In genomic region chr1:154141240-154141639, GRCh38 we compare ENCODE assay signal across 21 cellular contexts. TPM values are rescaled to one million over a fixed set of nuclear protein-coding genes. Genes with fewer than 3 reads are reported as not detected.
DNase-seq lines count a peak whose midpoint lies in the region; ATAC-seq, FAIRE-seq and TF ChIP-seq lines count a peak whose summit lies in the region.
"Had no signal": no experiment of that assay in that cellular context is flagged by ENCODE, and none has a peak within 500 bp of the region (broad histone marks: within the 10 kb centered on the region; RNA-seq: fewer than 3 reads in every experiment).

No MANE protein-coding gene starts in this region.

- H3K9me3 ChIP-seq in K562 (replicated peaks; ENCODE audit: control insufficient read depth, insufficient read depth, low read depth, low read length), result no peaks in the 10 kb centered on the region
- H3K9me3 ChIP-seq in CD8-positive, alpha-beta T cell (ENCODE audit: low read length), result no peaks in the 10 kb centered on the region
- H3K9me3 ChIP-seq: Peyer's patch, SJSA1, upper lobe of right lung had no signal

- H3K27me3 ChIP-seq in K562 (ENCODE audit: control insufficient read depth in 2 of 2, insufficient read depth in 2 of 2, low read length in 2 of 2), result no peaks in the 10 kb centered on the region
- H3K27me3 ChIP-seq in CD8-positive, alpha-beta T cell (ENCODE audit: insufficient read depth, low read length), result no peaks in the 10 kb centered on the region
- H3K27me3 ChIP-seq: Peyer's patch, SJSA1, upper lobe of right lung had no signal

- ATAC-seq in K562 (no peak), left lobe of liver (peak; percentile 90), GM19397 (IDR thresholded peaks at IDR 0.05; ENCODE audit: unreplicated experiment) (no peak)
- ATAC-seq in activated T-cell treated with anti-CD3 and anti-CD28 coated beads, Interleukin-2, amount 50 U/mL, for 4 hours, result no peak
- ATAC-seq in CD8-positive, alpha-beta T cell, result no peak
- ATAC-seq: left ventricle myocardium superior, upper lobe of right lung had no signal

- H3K27ac Mint-ChIP-seq in CD8-positive, alpha-beta T cell, result no peak overlapping the region
- H3K27ac Mint-ChIP-seq: activated naive CD8-positive, alpha-beta T cell treated with anti-CD3 and anti-CD28 coated beads, Interleukin-2, amount 10 ng/mL, durations not matched to agents 7 days and 5 days; activated T-helper 2 cell treated with anti-CD3 and anti-CD28 coated beads, Interferon-gamma antibody, Interleukin-2, Interleukin-4, amounts not matched to agents 10 μg/mL and 5 μg/mL and 100 μg/mL, durations not matched to agents 14 hours and 24 hours and 36 hours; T-helper 1 cell treated with Interleukin-12 subunit alpha and Interleukin-12 subunit beta and Interleukin-4 antibody, amounts not matched to agents 30 μg/mL and 1 μg/mL, for 36 hours had no signal

- no peaks in the 10 kb centered on the region for H3K36me3 ChIP-seq in K562 (ENCODE audit: control insufficient read depth, insufficient read depth, low read length)
- H3K36me3 ChIP-seq in CD8-positive, alpha-beta T cell (ENCODE audit: insufficient read depth, low read length), result no peaks in the 10 kb centered on the region
- H3K36me3 ChIP-seq: Peyer's patch, SJSA1, upper lobe of right lung had no signal

- in situ Hi-C loops in K562 (cut with MboI), result no loop called here

- no peak overlapping the region for H3K4me3 Mint-ChIP-seq in activated T-cell treated with anti-CD3 and anti-CD28 coated beads, Interleukin-2, amount 50 U/mL, for 4 hours
- H3K4me3 Mint-ChIP-seq in CD8-positive, alpha-beta T cell, result no peak overlapping the region
- H3K4me3 Mint-ChIP-seq: activated naive CD8-positive, alpha-beta T cell treated with anti-CD3 and anti-CD28 coated beads, Interleukin-2, amount 10 ng/mL, durations not matched to agents 7 days and 5 days; T-helper 1 cell treated with Interleukin-12 subunit alpha and Interleukin-12 subunit beta and Interleukin-4 antibody, amounts not matched to agents 30 μg/mL and 1 μg/mL, for 36 hours had no signal

- peaks cover 5% of the 10 kb centered on the region for H3K4me1 Mint-ChIP-seq in activated T-cell treated with anti-CD3 and anti-CD28 coated beads, Interleukin-2, amount 50 U/mL, for 4 hours (ENCODE audit: low read depth)
- H3K4me1 Mint-ChIP-seq in CD8-positive, alpha-beta T cell (ENCODE audit: low read depth), result no peaks in the 10 kb centered on the region
- H3K4me1 Mint-ChIP-seq: activated naive CD8-positive, alpha-beta T cell treated with anti-CD3 and anti-CD28 coated beads, Interleukin-2, amount 10 ng/mL, durations not matched to agents 7 days and 5 days had no signal

- H3K27me3 Mint-ChIP-seq in activated T-cell treated with anti-CD3 and anti-CD28 coated beads, Interleukin-2, amount 50 U/mL, for 4 hours (ENCODE audit: low read depth), result no peaks in the 10 kb centered on the region
- H3K27me3 Mint-ChIP-seq in CD8-positive, alpha-beta T cell (ENCODE audit: low read depth), result no peaks in the 10 kb centered on the region
- H3K27me3 Mint-ChIP-seq: activated naive CD8-positive, alpha-beta T cell treated with anti-CD3 and anti-CD28 coated beads, Interleukin-2, amount 10 ng/mL, durations not matched to agents 7 days and 5 days had no signal

- H3K27ac ChIP-seq in K562 (ENCODE audit: extremely low read depth, low read depth, low read length), result no peak overlapping the region
- no peak overlapping the region for H3K27ac ChIP-seq in CD8-positive, alpha-beta T cell (ENCODE audit: low read depth, low read length)
- H3K27ac ChIP-seq: Peyer's patch, SJSA1, upper lobe of right lung had no signal

- no TSS peak for BruUV-seq in K562 (replicated peaks; lab: Mats Ljungman, UMichigan)

- no peak for TF ChIP-seq POLR2A in K562 (conservative IDR thresholded peaks at IDR 0.05)

- no peaks in the 10 kb centered on the region for H3K9me3 Mint-ChIP-seq in activated T-cell treated with anti-CD3 and anti-CD28 coated beads, Interleukin-2, amount 50 U/mL, for 4 hours
- no peaks in the 10 kb centered on the region for H3K9me3 Mint-ChIP-seq in CD8-positive, alpha-beta T cell
- H3K9me3 Mint-ChIP-seq: activated naive CD8-positive, alpha-beta T cell treated with anti-CD3 and anti-CD28 coated beads, Interleukin-2, amount 10 ng/mL, durations not matched to agents 7 days and 5 days; activated T-helper 2 cell treated with anti-CD3 and anti-CD28 coated beads, Interferon-gamma antibody, Interleukin-2, Interleukin-4, amounts not matched to agents 10 μg/mL and 5 μg/mL and 100 μg/mL, durations not matched to agents 14 hours and 24 hours and 36 hours; T-helper 1 cell treated with Interleukin-12 subunit alpha and Interleukin-12 subunit beta and Interleukin-4 antibody, amounts not matched to agents 30 μg/mL and 1 μg/mL, for 36 hours had no signal

- POLR2A ChIA-PET in K562 (lab: Yijun Ruan, JAX), result no interaction called here
- POLR2A ChIA-PET in CD8-positive, alpha-beta T cell (lab: Charles Lee), result no interaction called here

- no peak overlapping the region for H3K4me2 ChIP-seq in K562 (ENCODE audit: insufficient read depth, low read length)

- DNase-seq in AG10803 (ENCODE audit: low read depth) (peak; percentile 51), LNCaP clone FGC (ENCODE audit: low read depth) (peak; percentile 96), K562 (ENCODE audit: extremely low read depth in 1 of 4, low spot score in 3 of 4) (no peak), left lobe of liver (ENCODE audit: low spot score) (peak; percentile 52), HUDEP-2 (lab: John Stamatoyannopoulos, UW; ENCODE audit: unreplicated experiment in 76 of 76) (no peak)
- DNase-seq in activated T-cell treated with anti-CD3 and anti-CD28 coated beads, Interleukin-2, amount 50 U/mL, for 4 hours, result no peak
- no peak for DNase-seq in CD8-positive, alpha-beta T cell
- DNase-seq: ACHN; activated CD8-positive, alpha-beta memory T cell treated with anti-CD3 and anti-CD28 coated beads, Interleukin-2, amount 50 U/mL, for 4 hours; activated naive CD8-positive, alpha-beta T cell treated with anti-CD3 and anti-CD28 coated beads, Interleukin-2, amount 10 ng/mL, durations not matched to agents 7 days and 5 days; H7; left ventricle myocardium superior; NCI-H1092 treated with DMSO at 0.1 percent for 48 hours; NCI-H2029 treated with DMSO at 0.1 percent for 48 hours; Peyer's patch; upper lobe of right lung had no signal

- peaks cover 0 to 3% of the 10 kb centered on the region in 2 experiments; a peak in 2 of 5 replicates for H3K4me1 ChIP-seq in K562 (replicated peaks in 1 of 2; ENCODE audit: control insufficient read depth in 2 of 2, insufficient read depth in 2 of 2, low read length in 2 of 2)
- H3K4me1 ChIP-seq in CD8-positive, alpha-beta T cell (ENCODE audit: insufficient read depth, low read length), result no peaks in the 10 kb centered on the region
- H3K4me1 ChIP-seq: Peyer's patch, SJSA1, upper lobe of right lung had no signal

- WGBS in K562 (ENCODE audit: insufficient coverage, low coverage, missing lambda C conversion rate), result 23% methylated on average over 3 of the region's 3 CpGs

- intact Hi-C loops in K562 (cut with micrococcal nuclease), result no loop called here
- intact Hi-C loops in CD8-positive, alpha-beta T cell (cut with DNase I, micrococcal nuclease), result no loop called here

- H3K9me1 ChIP-seq in K562 (ENCODE audit: control insufficient read depth, insufficient read depth, low read length), result no peaks in the 10 kb centered on the region

- peak overlapping the region; percentile 34 for H2AFZ ChIP-seq in K562 (ENCODE audit: low read depth, low read length)

- CTCF ChIA-PET in K562 (lab: Yijun Ruan, JAX; ENCODE audit: low intra/inter-chr PET ratio), result no interaction called here
- CTCF ChIA-PET in CD8-positive, alpha-beta T cell (lab: Charles Lee), result no interaction called here

- TF ChIP-seq RAD21 in K562 (CRISPR knock-in tag; conservative IDR thresholded peaks at IDR 0.05 in 1 of 2, IDR thresholded peaks at IDR 0.05 in 1 of 2), result no peak

- H3K9ac ChIP-seq in K562 (ENCODE audit: insufficient read depth in 1 of 2, low read depth in 2 of 2, low read length in 2 of 2), result no peak overlapping the region

- no peaks in the 10 kb centered on the region for H3K79me2 ChIP-seq in K562 (ENCODE audit: control insufficient read depth, insufficient read depth, low read length)

- TF ChIP-seq EP300 in K562 (IDR thresholded peaks at IDR 0.05; ENCODE audit: low read length), result no peak

- no peak for FAIRE-seq in K562 (lab: Jason Lieb, UNC)

- H3K36me3 Mint-ChIP-seq in activated T-cell treated with anti-CD3 and anti-CD28 coated beads, Interleukin-2, amount 50 U/mL, for 4 hours (ENCODE audit: insufficient read depth), result no peaks in the 10 kb centered on the region
- no peaks in the 10 kb centered on the region for H3K36me3 Mint-ChIP-seq in CD8-positive, alpha-beta T cell
- H3K36me3 Mint-ChIP-seq: activated naive CD8-positive, alpha-beta T cell treated with anti-CD3 and anti-CD28 coated beads, Interleukin-2, amount 10 ng/mL, durations not matched to agents 7 days and 5 days had no signal

- no peak for TF ChIP-seq CTCF in AG10803 (conservative IDR thresholded peaks at IDR 0.05; ENCODE audit: low read length)
- no peak for TF ChIP-seq CTCF in LNCaP clone FGC (IDR thresholded peaks at IDR 0.05; ENCODE audit: control insufficient read depth, extremely low read depth, insufficient read depth)
- TF ChIP-seq CTCF in K562 (IDR thresholded peaks at IDR 0.05 in 2 of 3, conservative IDR thresholded peaks at IDR 0.05 in 1 of 3; ENCODE audit: insufficient read depth in 2 of 3, low read depth in 1 of 3, low read length in 3 of 3), result no peak
- no peak for TF ChIP-seq CTCF in CD8-positive, alpha-beta T cell (IDR thresholded peaks at IDR 0.05)

- H3K4me3 ChIP-seq in AG10803 (ENCODE audit: low read length) (no peak overlapping the region), LNCaP clone FGC (ENCODE audit: low read depth, low read length) (no peak overlapping the region), K562 (no peak overlapping the region)
- no peak overlapping the region for H3K4me3 ChIP-seq in CD8-positive, alpha-beta T cell (ENCODE audit: low read depth, low read length)
- H3K4me3 ChIP-seq: Peyer's patch, SJSA1, upper lobe of right lung had no signal

- H4K20me1 ChIP-seq in K562 (replicated peaks; ENCODE audit: control insufficient read depth, insufficient read depth, low read length), result no peaks in the 10 kb centered on the region

RNA-seq across cellular contexts. Expression of gene NUP210L, which starts 13.6 kb away (rescaled TPM):
- 0.07 TPM in 1 of 2 replicates, not detected in the other for total RNA-seq in K562 (2011; cell fraction: chromatin; rRNA removed; ENCODE audit: low replicate concordance)
- total RNA-seq in K562 (2011; cell fraction: nucleolus; rRNA removed), result under 0.01 TPM in 1 of 2 replicates, not detected in the other
- total RNA-seq in K562 (2011; cell fraction: nucleoplasm; rRNA removed), result 0.15 TPM in 1 of 2 replicates, not detected in the other
- total RNA-seq in K562 (2014; rRNA removed) (not detected in 2 replicates), K562 (2014; rRNA removed; fragmentation: Illumina TruSeq; extraction: Trizol) (0.04 TPM in 1 of 2 replicates, not detected in the other), K562 (2015; rRNA removed; fragmentation: Illumina TruSeq; extraction: Trizol) (0.04 TPM in 1 of 2 replicates, not detected in the other), K562 (2021) (not detected in 2 replicates), left lobe of liver (0.10 TPM)
- polyA plus RNA-seq in K562 (2011; rRNA removed) (0.01 TPM in 1 of 2 replicates, not detected in the other), K562 (2014; fragmentation: Illumina TruSeq; extraction: Trizol) (not detected in 2 replicates), K562 (2014; fragmentation: Nextera tagmentation; extraction: Ambion mirVana) (not detected), K562 (2014; rRNA removed) (0.01 TPM in 1 of 2 replicates, not detected in the other)
- 0.01 TPM in 1 of 2 replicates, not detected in the other for polyA plus RNA-seq in K562 (2011; cell fraction: cytosol; rRNA removed)
- 0.01 TPM in 1 of 2 replicates, not detected in the other for polyA plus RNA-seq in K562 (2011; cell fraction: nucleus; rRNA removed)
- 0.03 TPM in 1 of 2 replicates, not detected in the other for polyA plus RNA-seq in K562 (2012)
- polyA minus RNA-seq in K562 (2011; rRNA and poly(A)+ RNA removed), result 0.03 and 0.07 TPM in 2 replicates
- polyA minus RNA-seq in K562 (2011; cell fraction: cytosol; rRNA and poly(A)+ RNA removed), result not detected in 2 replicates
- not detected in 2 replicates for polyA minus RNA-seq in K562 (2011; cell fraction: nucleus; rRNA and poly(A)+ RNA removed)
- under 1 TPM; 0.05 to 0.08 (median 0.08) TPM for total RNA-seq in activated T-cell treated with anti-CD3 and anti-CD28 coated beads, Interleukin-2, amount 50 U/mL, for 4 hours
- total RNA-seq in CD8-positive, alpha-beta T cell, result under 1 TPM in 1 of 2 experiments, not detected in 1; 0.17 TPM
- total RNA-seq: HT-29, SJSA1 had no signal

RNA-seq across cellular contexts. Expression of gene TPM3, which starts 50.7 kb away (rescaled TPM):
- 94.6 and 152 TPM in 2 replicates for total RNA-seq in K562 (2011; cell fraction: chromatin; rRNA removed; ENCODE audit: low replicate concordance)
- 60.4 and 81.0 TPM in 2 replicates for total RNA-seq in K562 (2011; cell fraction: nucleolus; rRNA removed)
- 113 and 173 TPM in 2 replicates for total RNA-seq in K562 (2011; cell fraction: nucleoplasm; rRNA removed)
- 344 and 399 TPM in 2 replicates for total RNA-seq in K562 (2014; rRNA removed)
- total RNA-seq in K562 (2014; rRNA removed; fragmentation: Illumina TruSeq; extraction: Trizol), result 350 and 402 TPM in 2 replicates
- 400 and 421 TPM in 2 replicates for total RNA-seq in K562 (2015; rRNA removed; fragmentation: Illumina TruSeq; extraction: Trizol)
- 500 and 507 TPM in 2 replicates for total RNA-seq in K562 (2021)
- 423 and 536 TPM in 2 replicates for polyA plus RNA-seq in K562 (2011; rRNA removed)
- 181 and 303 TPM in 2 replicates for polyA plus RNA-seq in K562 (2011; cell fraction: cytosol; rRNA removed)
- 147 and 198 TPM in 2 replicates for polyA plus RNA-seq in K562 (2011; cell fraction: nucleus; rRNA removed)
- 390 and 526 TPM in 2 replicates for polyA plus RNA-seq in K562 (2012)
- 488 and 545 TPM in 2 replicates for polyA plus RNA-seq in K562 (2014; fragmentation: Illumina TruSeq; extraction: Trizol)
- polyA plus RNA-seq in K562 (2014; fragmentation: Nextera tagmentation; extraction: Ambion mirVana), result 100 to 1,000 TPM; 202 to 241 TPM
- polyA plus RNA-seq in K562 (2014; rRNA removed), result 496 and 604 TPM in 2 replicates
- polyA minus RNA-seq in K562 (2011; rRNA and poly(A)+ RNA removed), result 256 and 293 TPM in 2 replicates
- polyA minus RNA-seq in K562 (2011; cell fraction: cytosol; rRNA and poly(A)+ RNA removed), result 99.9 and 136 TPM in 2 replicates
- 42.7 and 79.9 TPM in 2 replicates for polyA minus RNA-seq in K562 (2011; cell fraction: nucleus; rRNA and poly(A)+ RNA removed)
- 92.7 TPM for total RNA-seq in left lobe of liver
- total RNA-seq in activated T-cell treated with anti-CD3 and anti-CD28 coated beads, Interleukin-2, amount 50 U/mL, for 4 hours, result 100 to 1,000 TPM; 788 to 834 (median 808) TPM
- total RNA-seq in CD8-positive, alpha-beta T cell, result 100 to 1,000 TPM; 341 to 347 TPM

Comparison
In these comparisons a context has a peak if more than half of its experiments do, and no peak if none do; other contexts are left out.
1. DNase-seq: peak in AG10803 (single experiment), LNCaP clone FGC (single experiment) and left lobe of liver (single experiment); none in K562 (0 of 4), activated T-cell treated with anti-CD3 and anti-CD28 coated beads, Interleukin-2, amount 50 U/mL, for 4 hours (single experiment), HUDEP-2 (0 of 76) and CD8-positive, alpha-beta T cell (0 of 7).